28 cellular contexts compared by ENCODE assay signal in the genomic region with DNA sequence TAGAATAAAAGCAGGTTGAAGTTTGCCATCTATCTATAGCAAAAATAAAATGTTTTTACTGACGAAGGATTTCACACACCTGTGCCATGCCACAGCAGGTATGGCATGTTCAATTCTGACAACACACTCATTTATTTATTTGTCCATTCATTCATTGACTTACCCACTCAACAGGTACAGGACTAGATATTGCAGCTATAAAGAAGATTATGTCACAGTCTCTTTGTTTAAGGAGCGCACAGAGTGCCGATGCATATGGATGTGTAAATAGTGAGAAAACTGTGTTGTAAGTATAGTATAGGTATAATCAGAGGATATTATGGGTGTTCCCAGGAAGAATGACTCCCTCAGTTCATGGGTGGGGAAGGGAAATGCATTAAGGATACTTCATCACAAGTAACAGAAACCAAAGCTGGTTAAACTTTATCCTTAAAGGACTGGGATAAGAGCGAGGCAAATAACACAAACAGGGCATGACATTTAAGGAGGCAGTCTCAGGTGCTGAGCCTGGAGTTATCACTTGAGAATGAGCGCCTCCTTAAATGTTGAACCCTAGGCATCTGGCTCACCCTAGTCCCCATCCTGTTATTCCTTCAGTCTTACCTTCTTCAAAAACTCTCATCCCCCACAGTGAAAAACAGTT. TPM values are rescaled to one million over a fixed set of nuclear protein-coding genes. Genes with fewer than 3 reads are reported as not detected.
DNase-seq lines count a peak whose midpoint lies in the region; ATAC-seq, FAIRE-seq and TF ChIP-seq lines count a peak whose summit lies in the region.
"Had no signal": no experiment of that assay in that cellular context is flagged by ENCODE, and none has a peak within 500 bp of the region (broad histone marks: within the 10 kb centered on the region; RNA-seq: fewer than 3 reads in every experiment).

No MANE protein-coding gene starts in this region.

- H3K27me3 Mint-ChIP-seq in stimulated activated memory B cell treated with anti-CD40 and anti-IgM and Interleukin-4, amounts not matched to agents 10 μg/mL and 1 μg/mL and 100 μg/mL, for 72 hours: peaks cover 11% of the 10 kb centered on the region

- no peaks in the 10 kb centered on the region for H3K9me3 ChIP-seq in SJSA1 (replicated peaks)
- H3K9me3 ChIP-seq in mucosa of rectum (ENCODE audit: control insufficient read depth in 2 of 2, low read length in 2 of 2): no peaks in the 10 kb centered on the region
- H3K9me3 ChIP-seq: A549, breast epithelium had no signal

- peak; percentile 58 for FAIRE-seq in D721Med (lab: Jason Lieb, UNC)
- FAIRE-seq: A549, keratinocyte had no signal

- H3K4me3 ChIP-seq in SJSA1 (no peak overlapping the region), fibroblast of pulmonary artery (replicated peaks; ENCODE audit: low read depth, low read length) (no peak overlapping the region), mucosa of rectum (ENCODE audit: low read length in 2 of 2) (peak overlapping the region; percentile 14 to 58)
- H3K4me3 ChIP-seq: A549, breast epithelium had no signal

- no peak for ATAC-seq in stimulated activated memory B cell treated with anti-CD40 and anti-IgM and Interleukin-4, amounts not matched to agents 10 μg/mL and 1 μg/mL and 100 μg/mL, for 72 hours
- ATAC-seq: A549; activated CD8-positive, alpha-beta T cell treated with anti-CD3 and anti-CD28 coated beads, Interleukin-2, amount 10 ng/mL, durations not matched to agents 7 days and 5 days; activated T-helper 17 cell treated with anti-CD3 and anti-CD28 coated beads, Interleukin-2, amount 50 U/mL, for 72 hours; stimulated activated naive CD8-positive, alpha-beta T cell treated with anti-CD3 and anti-CD28 coated beads, Interleukin-15, Interleukin-2, amounts not matched to agents 100 U/mL and 50 U/mL, for 24 hours had no signal

- no peaks in the 10 kb centered on the region for H3K9me3 Mint-ChIP-seq in stimulated activated memory B cell treated with anti-CD40 and anti-IgM and Interleukin-4, amounts not matched to agents 10 μg/mL and 1 μg/mL and 100 μg/mL, for 72 hours
- H3K9me3 Mint-ChIP-seq: activated naive CD4-positive, alpha-beta T cell treated with anti-CD3 and anti-CD28 coated beads, Interleukin-2, amount 10 ng/mL, durations not matched to agents 7 days and 5 days; activated T-helper 17 cell treated with anti-CD3 and anti-CD28 coated beads, Interleukin-2, amount 50 U/mL, for 72 hours; CD4-positive, alpha-beta T cell; nephron had no signal

- no peaks in the 10 kb centered on the region for H3K4me1 Mint-ChIP-seq in stimulated activated memory B cell treated with anti-CD40 and anti-IgM and Interleukin-4, amounts not matched to agents 10 μg/mL and 1 μg/mL and 100 μg/mL, for 72 hours
- H3K4me1 Mint-ChIP-seq: activated naive CD4-positive, alpha-beta T cell treated with anti-CD3 and anti-CD28 coated beads, Interleukin-2, amount 10 ng/mL, durations not matched to agents 7 days and 5 days; activated T-helper 17 cell treated with anti-CD3 and anti-CD28 coated beads, Interleukin-2, amount 50 U/mL, for 72 hours; IgD-negative memory B cell; nephron had no signal

- peaks cover 50% of the 10 kb centered on the region for H3K4me1 ChIP-seq in SJSA1 (replicated peaks)
- peaks cover 12 to 13% of the 10 kb centered on the region in 2 donors for H3K4me1 ChIP-seq in mucosa of rectum (ENCODE audit: control insufficient read depth in 2 of 2, insufficient read depth in 2 of 2, low read length in 2 of 2)
- H3K4me1 ChIP-seq: breast epithelium had no signal

- H3K27ac Mint-ChIP-seq in stimulated activated memory B cell treated with anti-CD40 and anti-IgM and Interleukin-4, amounts not matched to agents 10 μg/mL and 1 μg/mL and 100 μg/mL, for 72 hours: no peak overlapping the region
- H3K27ac Mint-ChIP-seq: activated CD8-positive, alpha-beta T cell treated with anti-CD3 and anti-CD28 coated beads, Interleukin-2, amount 10 ng/mL, durations not matched to agents 7 days and 5 days; activated naive CD4-positive, alpha-beta T cell treated with anti-CD3 and anti-CD28 coated beads, Interleukin-2, amount 10 ng/mL, durations not matched to agents 7 days and 5 days; activated T-helper 17 cell treated with anti-CD3 and anti-CD28 coated beads, Interleukin-2, amount 50 U/mL, for 72 hours; CD4-positive, alpha-beta T cell; IgD-negative memory B cell; nephron had no signal

- TF ChIP-seq CTCF in D721Med (IDR thresholded peaks at IDR 0.05; ENCODE audit: insufficient read depth, missing control alignments) (no peak), fibroblast of pulmonary artery (IDR thresholded peaks at IDR 0.05; ENCODE audit: low read length, missing control alignments) (no peak)

- no peaks in the 10 kb centered on the region for H3K27me3 ChIP-seq in SJSA1 (replicated peaks)
- no peaks in the 10 kb centered on the region for H3K27me3 ChIP-seq in mucosa of rectum (ENCODE audit: control insufficient read depth in 2 of 2, insufficient read depth in 2 of 2, low read length in 2 of 2)
- H3K27me3 ChIP-seq: breast epithelium had no signal

- DNase-seq in D721Med (ENCODE audit: insufficient read length, low spot score) (no peak), SJSA1 (ENCODE audit: low read depth in 1 of 2, low spot score in 2 of 2) (no peak), fibroblast of pulmonary artery (ENCODE audit: low read depth) (peak; percentile 4), NCI-H524 treated with DMSO at 0.1 percent for 48 hours (lab: John Stamatoyannopoulos, UW) (no peak), COLO668 (lab: John Stamatoyannopoulos, UW; ENCODE audit: unreplicated experiment) (no peak)
- no peak for DNase-seq in stimulated activated CD4-positive, alpha-beta T cell treated with anti-CD3 and anti-CD28 coated beads, Interleukin-12 subunit alpha, Interleukin-12 subunit beta, amount 100 ng/mL, for 4 hours
- DNase-seq: activated CD8-positive, alpha-beta T cell treated with anti-CD3 and anti-CD28 coated beads, Interleukin-2, amount 10 ng/mL, durations not matched to agents 7 days and 5 days; activated naive CD4-positive, alpha-beta T cell treated with anti-CD3 and anti-CD28 coated beads, Interleukin-2, amount 10 ng/mL, durations not matched to agents 7 days and 5 days; AML-193; CD4-positive, alpha-beta T cell; effector CD4-positive, alpha-beta T cell; erythroblast; GM23248; head of caudate nucleus; NCI-H1092; NCI-H187; NCI-H2171; NCI-H510A treated with DMSO at 0.1 percent for 48 hours; SHP77 treated with DMSO at 0.1 percent for 48 hours; stimulated activated naive CD8-positive, alpha-beta T cell treated with anti-CD3 and anti-CD28 coated beads, Interleukin-15, Interleukin-2, amounts not matched to agents 100 U/mL and 50 U/mL, for 24 hours had no signal

- no peak overlapping the region for H3K9ac ChIP-seq in mucosa of rectum (ENCODE audit: low read depth in 1 of 2, low read length in 2 of 2)
- H3K9ac ChIP-seq: GM23248 had no signal

- H3K36me3 ChIP-seq in SJSA1 (no peaks in the 10 kb centered on the region), mucosa of rectum (ENCODE audit: control insufficient read depth in 2 of 2, insufficient read depth in 2 of 2, low read length in 2 of 2) (no peaks in the 10 kb centered on the region)
- H3K36me3 ChIP-seq: breast epithelium had no signal

- H3K27ac ChIP-seq in SJSA1 (peak overlapping the region; percentile 76), mucosa of rectum (ENCODE audit: low read depth in 2 of 2, low read length in 2 of 2) (peak overlapping the region; percentile 59 to 64)
- H3K27ac ChIP-seq: A549, breast epithelium had no signal

- H3K4me3 Mint-ChIP-seq in stimulated activated memory B cell treated with anti-CD40 and anti-IgM and Interleukin-4, amounts not matched to agents 10 μg/mL and 1 μg/mL and 100 μg/mL, for 72 hours: no peak overlapping the region
- H3K4me3 Mint-ChIP-seq: activated CD8-positive, alpha-beta T cell treated with anti-CD3 and anti-CD28 coated beads, Interleukin-2, amount 10 ng/mL, durations not matched to agents 7 days and 5 days; activated naive CD4-positive, alpha-beta T cell treated with anti-CD3 and anti-CD28 coated beads, Interleukin-2, amount 10 ng/mL, durations not matched to agents 7 days and 5 days; activated T-helper 17 cell treated with anti-CD3 and anti-CD28 coated beads, Interleukin-2, amount 50 U/mL, for 72 hours; CD4-positive, alpha-beta T cell; IgD-negative memory B cell; nephron had no signal

- H3K36me3 Mint-ChIP-seq in stimulated activated memory B cell treated with anti-CD40 and anti-IgM and Interleukin-4, amounts not matched to agents 10 μg/mL and 1 μg/mL and 100 μg/mL, for 72 hours: no peaks in the 10 kb centered on the region
- H3K36me3 Mint-ChIP-seq: activated naive CD4-positive, alpha-beta T cell treated with anti-CD3 and anti-CD28 coated beads, Interleukin-2, amount 10 ng/mL, durations not matched to agents 7 days and 5 days had no signal

RNA-seq across cellular contexts. Expression of a gene that starts 7.9 kb away (rescaled TPM):
- total RNA-seq in SJSA1 (2014; rRNA removed; shearing (Covaris generic)): 35.3 and 42.4 TPM in 2 replicates

RNA-seq across cellular contexts. Expression of a gene that starts 41.1 kb away (rescaled TPM):
- 13.2 and 14.9 TPM in 2 replicates for total RNA-seq in SJSA1 (2014; rRNA removed; shearing (Covaris generic))
- total RNA-seq: activated T-helper 17 cell treated with anti-CD3 and anti-CD28 coated beads, Interleukin-2, amount 50 U/mL, for 72 hours; CD4-positive, alpha-beta T cell had no signal

Comparison
In these comparisons a context has a peak if more than half of its experiments do, and no peak if none do; other contexts are left out.
1. H3K4me3 ChIP-seq: peak in mucosa of rectum (2 of 2); none in SJSA1 (single experiment) and fibroblast of pulmonary artery (single experiment).